9 cellular contexts compared by ENCODE assay signal in the genomic region with DNA sequence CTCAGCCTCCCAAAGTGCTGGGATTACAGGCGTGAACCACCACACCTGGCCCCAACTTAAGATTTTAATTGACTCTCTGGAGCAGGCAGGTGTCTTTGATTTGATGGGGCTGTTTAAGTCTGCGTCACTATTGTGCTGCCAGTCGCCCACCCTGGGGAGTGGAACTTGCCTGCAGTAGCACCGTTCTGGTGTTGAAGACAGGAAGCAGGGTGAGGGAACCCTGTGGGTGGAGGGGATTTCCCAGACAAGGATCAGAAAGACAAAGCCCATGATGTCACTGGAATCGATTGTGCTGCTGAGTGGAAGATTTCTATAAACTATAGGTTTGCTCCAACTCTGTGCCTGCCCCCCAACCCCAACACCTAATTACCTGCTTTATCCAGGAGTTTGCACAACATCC. TPM values are rescaled to one million over a fixed set of nuclear protein-coding genes. Genes with fewer than 3 reads are reported as not detected.
A peak's percentile ranks its signal among the peaks of the same experiment; 100 is the strongest.
DNase-seq lines count a peak whose midpoint lies in the region; ATAC-seq and TF ChIP-seq lines count a peak whose summit lies in the region.
"Had no signal": no experiment of that assay in that cellular context is flagged by ENCODE, and none has a peak within 500 bp of the region (broad histone marks: within the 10 kb centered on the region; RNA-seq: fewer than 3 reads in every experiment).

No MANE protein-coding gene starts in this region.

- H3K4me1 ChIP-seq in hepatocyte (ENCODE audit: insufficient read depth): peaks cover 6% of the 10 kb centered on the region

- no peak overlapping the region for H3K27ac Mint-ChIP-seq in T-cell
- peak overlapping the region; percentile 76 for H3K27ac Mint-ChIP-seq in activated naive CD8-positive, alpha-beta T cell treated with anti-CD3 and anti-CD28 coated beads for 36 hours

- ATAC-seq in GM18870 (IDR thresholded peaks at IDR 0.05; ENCODE audit: unreplicated experiment) (peak; percentile 86), T-cell (replicated peaks in 1 of 4) (peak in 2 of 4 experiments; percentile 41 to 99), SK-N-SH treated with all-trans-retinoic acid at 6 μM for 48 hours (no peak)

- H3K27ac ChIP-seq in hepatocyte: no peak overlapping the region
- H3K27ac ChIP-seq: WERI-Rb-1 had no signal

- H3K4me3 Mint-ChIP-seq in T-cell: no peak overlapping the region
- H3K4me3 Mint-ChIP-seq in activated naive CD8-positive, alpha-beta T cell treated with anti-CD3 and anti-CD28 coated beads for 36 hours: no peak overlapping the region

- no peak overlapping the region for H2AFZ ChIP-seq in hepatocyte

- no peak for TF ChIP-seq CTCF in hepatocyte (IDR thresholded peaks at IDR 0.05; ENCODE audit: poor library complexity)

- no peaks in the 10 kb centered on the region for H3K27me3 Mint-ChIP-seq in T-cell
- H3K27me3 Mint-ChIP-seq in activated naive CD8-positive, alpha-beta T cell treated with anti-CD3 and anti-CD28 coated beads for 36 hours: no peaks in the 10 kb centered on the region

- intact Hi-C loops in head of caudate nucleus (cut with DNase I): loop anchor here (10.0 kb wide), 1 partner anchor 774 kb away; no protein-coding TSS in a partner anchor

- 79% methylated on average over 5 of the region's 5 CpGs for WGBS in hepatocyte (ENCODE audit: low lambda C conversion rate, missing lambda C conversion rate)

- H3K9me3 Mint-ChIP-seq in T-cell: no peaks in the 10 kb centered on the region
- no peaks in the 10 kb centered on the region for H3K9me3 Mint-ChIP-seq in activated naive CD8-positive, alpha-beta T cell treated with anti-CD3 and anti-CD28 coated beads for 36 hours

- no peaks in the 10 kb centered on the region for H3K9me2 ChIP-seq in hepatocyte (replicated peaks; ENCODE audit: insufficient read depth)

- no peaks in the 10 kb centered on the region for H3K9me3 ChIP-seq in hepatocyte (ENCODE audit: low read depth)

- POLR2A ChIA-PET in T-cell (lab: Charles Lee): no interaction called here

- no peak overlapping the region for H3K4me3 ChIP-seq in hepatocyte

- H3K36me3 ChIP-seq in hepatocyte (replicated peaks; ENCODE audit: insufficient read depth, low read depth): no peaks in the 10 kb centered on the region
- H3K36me3 ChIP-seq: WERI-Rb-1 had no signal

- H3K79me2 ChIP-seq in hepatocyte: no peaks in the 10 kb centered on the region

- H3K36me3 Mint-ChIP-seq in T-cell: peaks cover 2% of the 10 kb centered on the region
- peaks cover 2% of the 10 kb centered on the region for H3K36me3 Mint-ChIP-seq in activated naive CD8-positive, alpha-beta T cell treated with anti-CD3 and anti-CD28 coated beads for 36 hours

- no peaks in the 10 kb centered on the region for H4K20me1 ChIP-seq in hepatocyte (ENCODE audit: insufficient read depth, poor library complexity, severe bottlenecking)

- no peak overlapping the region for H3K4me2 ChIP-seq in hepatocyte

- H3K27me3 ChIP-seq in hepatocyte: no peaks in the 10 kb centered on the region

- DNase-seq in T-cell (peak in 27 of 34 experiments; percentile 13 to 71 (median 39)), head of caudate nucleus (no peak), NCI-H2227 (lab: John Stamatoyannopoulos, UW; ENCODE audit: unreplicated experiment) (no peak), hepatocyte (ENCODE audit: low spot score) (no peak)
- peak; percentile 80 for DNase-seq in activated naive CD8-positive, alpha-beta T cell treated with anti-CD3 and anti-CD28 coated beads for 36 hours
- DNase-seq in stimulated activated CD8-positive, alpha-beta memory T cell treated with anti-CD3 and anti-CD28 coated beads, Interleukin-12 subunit alpha, Interleukin-12 subunit beta, amount 100 ng/mL, for 24 hours (ENCODE audit: extremely low read depth): peak; percentile 45
- DNase-seq: WERI-Rb-1 had no signal

- CTCF ChIA-PET in T-cell (lab: Charles Lee): interaction anchor here (0.8 to 5.0 kb wide), 7 partner anchors 20 to 1015 kb away, joined by 3 to 50 read pairs (median 14); no protein-coding TSS in a partner anchor

- H3K4me1 Mint-ChIP-seq in T-cell: peaks cover 5 to 10% (median 9%) of the 10 kb centered on the region in 3 donors
- peaks cover 20% of the 10 kb centered on the region for H3K4me1 Mint-ChIP-seq in activated naive CD8-positive, alpha-beta T cell treated with anti-CD3 and anti-CD28 coated beads for 36 hours

TF ChIP-seq in SK-N-SH treated with all-trans-retinoic acid at 6 μM for 48 hours, 23 proteins besides CTCF, POLR2A, EP300 and RAD21:
- TF ChIP-seq PPARA (CRISPR knock-in tag; IDR thresholded peaks at IDR 0.05; ENCODE audit: borderline replicate concordance) (no peak), CSRNP3 (CRISPR knock-in tag; IDR thresholded peaks at IDR 0.05) (no peak), BACH2 (CRISPR knock-in tag; IDR thresholded peaks at IDR 0.05; ENCODE audit: borderline replicate concordance) (no peak), OSR1 (CRISPR knock-in tag; IDR thresholded peaks at IDR 0.05) (no peak), TCF4 (CRISPR knock-in tag; IDR thresholded peaks at IDR 0.05; ENCODE audit: borderline replicate concordance) (no peak)
TF ChIP-seq in SK-N-SH treated with all-trans-retinoic acid at 6 μM for 48 hours: peak in this region for 0.

RNA-seq across cellular contexts. Expression of gene ALDH8A1, which starts 11.0 kb away (rescaled TPM):
- 1 to 10 TPM; 1.8 to 3.6 (median 2.1) TPM for total RNA-seq in T-cell
- 1 to 10 TPM in 1 of 2 experiments, under 1 TPM in 1; 0.46 to 1.8 TPM for total RNA-seq in activated naive CD8-positive, alpha-beta T cell treated with anti-CD3 and anti-CD28 coated beads for 36 hours
- 9.9 and 11.0 TPM in 2 replicates for total RNA-seq in hepatocyte
- 5.3 and 8.0 TPM in 2 replicates for polyA plus RNA-seq in hepatocyte

Comparison
In these comparisons a context has a peak if more than half of its experiments do, and no peak if none do; other contexts are left out.
1. DNase-seq: peak in T-cell (27 of 34), activated naive CD8-positive, alpha-beta T cell treated with anti-CD3 and anti-CD28 coated beads for 36 hours (single experiment) and stimulated activated CD8-positive, alpha-beta memory T cell treated with anti-CD3 and anti-CD28 coated beads, Interleukin-12 subunit alpha, Interleukin-12 subunit beta, amount 100 ng/mL, for 24 hours (single experiment); none in head of caudate nucleus (0 of 42), NCI-H2227 (single experiment) and hepatocyte (single experiment).